15 cellular contexts compared by ENCODE assay signal in the genomic region with DNA sequence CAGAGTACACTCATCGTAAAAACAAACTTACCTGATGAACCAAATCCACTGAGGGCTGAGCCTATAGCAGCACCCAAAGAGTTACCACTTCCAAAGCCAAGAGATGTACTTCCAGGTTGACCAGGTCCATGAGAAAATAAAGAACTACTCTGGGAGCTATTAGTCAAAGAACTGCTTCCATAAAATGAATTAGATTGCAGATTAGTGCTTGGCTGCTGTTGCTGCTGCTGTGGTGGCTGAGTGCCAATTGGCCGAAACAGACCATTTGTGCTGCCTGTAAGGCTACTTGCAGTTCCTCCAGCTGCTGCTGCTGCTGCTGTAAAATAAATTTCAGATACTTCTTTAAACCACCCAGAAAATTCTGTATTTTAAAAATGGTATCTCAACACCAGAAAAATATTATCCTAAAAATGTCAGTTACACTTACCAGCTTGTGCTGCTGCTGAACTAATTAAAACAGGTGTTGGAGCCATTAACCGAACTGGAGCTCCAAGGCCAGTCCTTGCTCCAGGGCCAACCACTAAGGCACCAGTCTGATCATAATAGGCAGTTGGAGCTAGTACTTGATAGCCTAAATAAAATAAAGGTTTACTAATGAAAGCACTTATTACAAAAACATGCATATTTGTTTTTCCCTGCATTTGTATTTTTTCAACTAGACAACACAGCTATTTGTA. TPM values are rescaled to one million over a fixed set of nuclear protein-coding genes. Genes with fewer than 3 reads are reported as not detected.
DNase-seq lines count a peak whose midpoint lies in the region; ATAC-seq, FAIRE-seq and TF ChIP-seq lines count a peak whose summit lies in the region.
"Had no signal": no experiment of that assay in that cellular context is flagged by ENCODE, and none has a peak within 500 bp of the region (broad histone marks: within the 10 kb centered on the region; RNA-seq: fewer than 3 reads in every experiment).

No MANE protein-coding gene starts in this region.

- intact Hi-C loops in right lobe of liver (cut with DNase I), result no loop called here

- no peak overlapping the region for H3K4me2 ChIP-seq in A549

- no peak overlapping the region for H3K4me3 Mint-ChIP-seq in WTC11
- H3K4me3 Mint-ChIP-seq: B cell, HFFc6, neural crest cell had no signal

- POLR2A ChIA-PET in A549 (lab: Yijun Ruan, JAX) (no interaction called here), WTC11 (lab: Charles Lee) (no interaction called here)

- H3K4me3 ChIP-seq in A549 (no peak overlapping the region), right lobe of liver (no peak overlapping the region)
- H3K4me3 ChIP-seq: thoracic aorta had no signal

- no peak overlapping the region for H3K27ac Mint-ChIP-seq in WTC11
- H3K27ac Mint-ChIP-seq: B cell, HFFc6 had no signal

- no peak; a peak in 2 of 6 replicates for ATAC-seq in A549
- ATAC-seq in right lobe of liver, result peak in 3 of 4 donors; percentile 56 to 66 (median 62)
- no peak for ATAC-seq in WTC11

- TF ChIP-seq RAD21 in A549 (conservative IDR thresholded peaks at IDR 0.05 in 1 of 2, IDR thresholded peaks at IDR 0.05 in 1 of 2), result no peak

- peaks cover 0 to 42% (median 13%) of the 10 kb centered on the region in 4 donors for H3K36me3 ChIP-seq in right lobe of liver

- peak; percentile 49 for FAIRE-seq in A549 (lab: Jason Lieb, UNC)

- H3K9me3 ChIP-seq in A549 (no peaks in the 10 kb centered on the region), right lobe of liver (no peaks in the 10 kb centered on the region)
- H3K9me3 ChIP-seq: thoracic aorta had no signal

- WGBS in A549 (ENCODE audit: missing lambda C conversion rate), result 95% methylated on average over 3 of the region's 3 CpGs
- 69% methylated on average over 3 of the region's 3 CpGs for WGBS in right lobe of liver (ENCODE audit: insufficient coverage, low coverage, low lambda C conversion rate, missing lambda C conversion rate)

- peaks cover 37% of the 10 kb centered on the region for H3K36me3 Mint-ChIP-seq in WTC11

- CTCF ChIA-PET in A549 (lab: Yijun Ruan, JAX), result interaction anchor here (1.1 to 5.1 kb wide), 7 partner anchors 9 to 327 kb away, joined by 3 to 39 read pairs (median 4); partner anchors contain the start of gene SDC1
- CTCF ChIA-PET in WTC11 (lab: Charles Lee), result interaction anchor here (1.1 to 1.3 kb wide), 3 partner anchors 8 to 140 kb away, joined by 3 read pairs; no protein-coding TSS in a partner anchor

- TF ChIP-seq POLR2A in A549 (IDR thresholded peaks at IDR 0.05; ENCODE audit: low read length) (no peak), right lobe of liver (IDR thresholded peaks at IDR 0.05) (no peak)

- DNase-seq in A549 (ENCODE audit: low read depth in 1 of 2, low spot score in 1 of 2) (no peak), NCI-H2029 (lab: John Stamatoyannopoulos, UW) (peak; percentile 38), dermis microvascular lymphatic vessel endothelial cell (ENCODE audit: low read depth in 2 of 2) (peak; percentile 18 to 23), right lobe of liver (peak in 2 of 3 donors; percentile 40 to 60), glomerular visceral epithelial cell (ENCODE audit: extremely low spot score) (no peak), NAMALWA (ENCODE audit: low spot score) (no peak), amniotic stem cell (lab: John Stamatoyannopoulos, UW) (no peak), WTC11 (ENCODE audit: low spot score) (no peak)
- DNase-seq: HFFc6; OCI-M1; stimulated activated CD4-positive, alpha-beta T cell treated with anti-CD3 and anti-CD28 coated beads, Interleukin-4, amount 100 ng/mL, for 4 hours; T1000 had no signal

- H3K4me1 ChIP-seq in A549, result no peaks in the 10 kb centered on the region
- H3K4me1 ChIP-seq in right lobe of liver, result peaks cover 0 to 16% (median 0%) of the 10 kb centered on the region in 4 donors

- no peaks in the 10 kb centered on the region for H3K27me3 Mint-ChIP-seq in WTC11 (ENCODE audit: low read depth)
- H3K27me3 Mint-ChIP-seq: B cell had no signal

- no peaks in the 10 kb centered on the region for H3K9me3 Mint-ChIP-seq in WTC11
- H3K9me3 Mint-ChIP-seq: HFFc6, neural crest cell had no signal

- H3K4me1 Mint-ChIP-seq in WTC11, result no peaks in the 10 kb centered on the region
- H3K4me1 Mint-ChIP-seq: B cell, neural crest cell had no signal

- no peaks in the 10 kb centered on the region for H3K27me3 ChIP-seq in right lobe of liver

- H3K27ac ChIP-seq in A549 (no peak overlapping the region), right lobe of liver (no peak overlapping the region)
- H3K27ac ChIP-seq: thoracic aorta had no signal

- no peak for TF ChIP-seq EP300 in A549 (IDR thresholded peaks at IDR 0.05)

- no peak for TF ChIP-seq CTCF in A549 (IDR thresholded peaks at IDR 0.05)
- TF ChIP-seq CTCF in right lobe of liver (IDR thresholded peaks at IDR 0.05), result no peak
- TF ChIP-seq CTCF in WTC11 (IDR thresholded peaks at IDR 0.05), result no peak

TF ChIP-seq in A549, 52 proteins besides CTCF, POLR2A, EP300 and RAD21:
- no peak for TF ChIP-seq ZNF302 (CRISPR knock-in tag; IDR thresholded peaks at IDR 0.05)
- no peak for TF ChIP-seq HOXB13 (CRISPR knock-in tag; IDR thresholded peaks at IDR 0.05; ENCODE audit: low read depth)
- TF ChIP-seq PHF8 (IDR thresholded peaks at IDR 0.05; ENCODE audit: borderline replicate concordance, low read depth), result no peak
- no peak for TF ChIP-seq EHF (CRISPR knock-in tag; IDR thresholded peaks at IDR 0.05)
- TF ChIP-seq ZSCAN20 (CRISPR knock-in tag; IDR thresholded peaks at IDR 0.05), result no peak
- TF ChIP-seq, protein P1, sequence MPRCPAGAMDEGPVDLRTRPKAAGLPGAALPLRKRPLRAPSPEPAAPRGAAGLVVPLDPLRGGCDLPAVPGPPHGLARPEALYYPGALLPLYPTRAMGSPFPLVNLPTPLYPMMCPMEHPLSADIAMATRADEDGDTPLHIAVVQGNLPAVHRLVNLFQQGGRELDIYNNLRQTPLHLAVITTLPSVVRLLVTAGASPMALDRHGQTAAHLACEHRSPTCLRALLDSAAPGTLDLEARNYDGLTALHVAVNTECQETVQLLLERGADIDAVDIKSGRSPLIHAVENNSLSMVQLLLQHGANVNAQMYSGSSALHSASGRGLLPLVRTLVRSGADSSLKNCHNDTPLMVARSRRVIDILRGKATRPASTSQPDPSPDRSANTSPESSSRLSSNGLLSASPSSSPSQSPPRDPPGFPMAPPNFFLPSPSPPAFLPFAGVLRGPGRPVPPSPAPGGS (IDR thresholded peaks at IDR 0.05), result no peak
TF ChIP-seq in A549: peak in this region for 0.

TF ChIP-seq in WTC11, 78 proteins besides CTCF, POLR2A, EP300 and RAD21 (continues in another document):
- TF ChIP-seq KAT7 (CRISPR knock-in tag; IDR thresholded peaks at IDR 0.05; ENCODE audit: borderline replicate concordance), result no peak
- no peak for TF ChIP-seq ARID4B (CRISPR knock-in tag; IDR thresholded peaks at IDR 0.05; ENCODE audit: borderline replicate concordance)
- TF ChIP-seq ZNF121 (CRISPR knock-in tag; IDR thresholded peaks at IDR 0.05), result no peak
- TF ChIP-seq ZBTB21 (CRISPR knock-in tag; IDR thresholded peaks at IDR 0.05; ENCODE audit: borderline replicate concordance), result no peak
- TF ChIP-seq ZNF219 (CRISPR knock-in tag; IDR thresholded peaks at IDR 0.05; ENCODE audit: borderline replicate concordance), result no peak
- TF ChIP-seq GTF2I (CRISPR knock-in tag; conservative IDR thresholded peaks at IDR 0.05), result no peak

RNA-seq across cellular contexts. Expression of gene SDC1, which starts 58.1 kb away (rescaled TPM):
- polyA plus RNA-seq in A549 (2011; rRNA removed), result 97.1 and 116 TPM in 2 replicates
- polyA plus RNA-seq in A549 (2012; cell fraction: cytosol; rRNA removed), result 123 and 215 TPM in 2 replicates
- polyA plus RNA-seq in A549 (2012; cell fraction: nucleus; rRNA removed), result 279 and 455 TPM in 2 replicates
- 157 to 171 TPM (median 166 TPM) in 3 replicates for polyA plus RNA-seq in A549 (2017; fragmentation: RNase III; extraction: RNeasy Plus Mini Kit Qiagen cat#74134 plus additional on column Dnase treatment)
- polyA minus RNA-seq in A549 (2011; rRNA and poly(A)+ RNA removed), result 92.8 and 113 TPM in 2 replicates
- total RNA-seq in dermis microvascular lymphatic vessel endothelial cell, result 2.6 and 16.3 TPM in 2 replicates
- total RNA-seq in right lobe of liver, result 100 to 1,000 TPM; 260 to 452 (median 415) TPM
- total RNA-seq in WTC11 (2021), result 47.3 to 52.6 TPM (median 52.6 TPM) in 3 replicates
- total RNA-seq: B cell had no signal

Comparison
In these comparisons a context has a peak if more than half of its experiments do, and no peak if none do; other contexts are left out.
1. ATAC-seq: peak in right lobe of liver (3 of 4); none in A549 (0 of 2) and WTC11 (single experiment).
2. DNase-seq: peak in NCI-H2029 (single experiment), dermis microvascular lymphatic vessel endothelial cell (2 of 2) and right lobe of liver (2 of 3); none in A549 (0 of 2), glomerular visceral epithelial cell (single experiment), NAMALWA (single experiment), amniotic stem cell (single experiment) and WTC11 (single experiment).